17 cellular contexts compared by ENCODE assay signal in the genomic region with DNA sequence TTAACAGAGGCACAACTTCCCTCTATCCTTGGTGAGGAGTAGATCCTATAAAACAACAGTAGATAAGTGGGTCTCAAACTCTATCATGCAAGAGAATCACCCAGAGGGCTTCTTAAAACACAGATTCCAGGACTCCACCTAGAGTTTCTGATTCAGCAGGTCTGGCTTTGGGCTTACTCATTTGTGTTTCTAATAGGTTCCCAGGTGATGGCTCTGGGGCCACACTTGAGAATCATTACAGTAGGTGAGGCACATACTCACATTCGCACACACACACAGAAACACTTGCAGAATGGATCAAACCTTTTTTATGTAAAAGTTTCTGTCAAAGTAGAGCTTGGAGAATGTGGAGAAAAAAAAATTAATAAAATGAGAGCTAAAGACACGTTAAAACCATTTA. TPM values are rescaled to one million over a fixed set of nuclear protein-coding genes. Genes with fewer than 3 reads are reported as not detected.
DNase-seq lines count a peak whose midpoint lies in the region; ATAC-seq and TF ChIP-seq lines count a peak whose summit lies in the region.
"Had no signal": no experiment of that assay in that cellular context is flagged by ENCODE, and none has a peak within 500 bp of the region (broad histone marks: within the 10 kb centered on the region; RNA-seq: fewer than 3 reads in every experiment).

No MANE protein-coding gene starts in this region.

- peaks cover 9% of the 10 kb centered on the region for H3K27me3 ChIP-seq in endodermal cell (ENCODE audit: control insufficient read depth, insufficient read depth, low read length, poor library complexity, severe bottlenecking)
- H3K27me3 ChIP-seq: BE2C had no signal

- H3K27ac Mint-ChIP-seq in natural killer cell (peak overlapping the region in 1 of 2 donors; percentile 70), endodermal cell (no peak overlapping the region), neural crest cell (ENCODE audit: unreplicated experiment) (no peak overlapping the region)
- peak overlapping the region in 1 of 2 donors; percentile 44 for H3K27ac Mint-ChIP-seq in natural killer cell treated with Interleukin-12 subunit alpha and Interleukin-12 subunit beta and Interleukin-15 and Interleukin-18, amount 100 ng/mL, for 72 hours
- H3K27ac Mint-ChIP-seq: CD14-positive monocyte had no signal

- H3K4me3 ChIP-seq in endodermal cell (ENCODE audit: low read length) = no peak overlapping the region
- H3K4me3 ChIP-seq: BLaER1 treated with 17β-estradiol and CSF1 and Interleukin-3, amounts not matched to agents 10 nM and 100 nM; GM23248 had no signal

- H3K4me1 ChIP-seq in endodermal cell (ENCODE audit: control insufficient read depth, insufficient read depth, low read length) = no peaks in the 10 kb centered on the region

- intact Hi-C loops in natural killer cell (cut with micrococcal nuclease) = loop anchor here (5.0 kb wide), 3 partner anchors 34 to 584 kb away; no protein-coding TSS in a partner anchor

- WGBS in endodermal cell (ENCODE audit: insufficient coverage in 1 of 2, insufficient read length in 1 of 2), 2 experiments = 90 to 91% methylated on average over 1 to 2 of the region's 2 CpGs

- no peak for ATAC-seq in natural killer cell
- no peak for ATAC-seq in natural killer cell treated with Interleukin-12 subunit alpha and Interleukin-12 subunit beta and Interleukin-15 and Interleukin-18, amount 100 ng/mL, for 72 hours
- no peak for ATAC-seq in HG03159 (IDR thresholded peaks at IDR 0.05; ENCODE audit: unreplicated experiment)

- H3K9me3 ChIP-seq in endodermal cell (ENCODE audit: control insufficient read depth, low read length) = no peaks in the 10 kb centered on the region
- H3K9me3 ChIP-seq: BE2C had no signal

- H3K27me3 Mint-ChIP-seq in natural killer cell (ENCODE audit: low read depth in 2 of 2) (peaks cover 2 to 3% of the 10 kb centered on the region in 2 donors), endodermal cell (ENCODE audit: insufficient read depth) (peaks cover 11% of the 10 kb centered on the region), neural crest cell (ENCODE audit: low read depth) (peaks cover 10% of the 10 kb centered on the region)
- peaks cover 0 to 6% of the 10 kb centered on the region in 2 donors for H3K27me3 Mint-ChIP-seq in natural killer cell treated with Interleukin-12 subunit alpha and Interleukin-12 subunit beta and Interleukin-15 and Interleukin-18, amount 100 ng/mL, for 72 hours

- H3K27ac ChIP-seq in endodermal cell (ENCODE audit: low read depth, low read length) = no peak overlapping the region
- H3K27ac ChIP-seq: 22Rv1; BLaER1 treated with 17β-estradiol and CSF1 and Interleukin-3, amounts not matched to agents 10 nM and 100 nM; GM23248 had no signal

- H3K36me3 ChIP-seq in endodermal cell (ENCODE audit: control insufficient read depth, insufficient read depth, low read length) = no peaks in the 10 kb centered on the region
- H3K36me3 ChIP-seq: BE2C; BLaER1 treated with 17β-estradiol and CSF1 and Interleukin-3, amounts not matched to agents 10 nM and 100 nM had no signal

- no peaks in the 10 kb centered on the region for H3K36me3 Mint-ChIP-seq in natural killer cell
- H3K36me3 Mint-ChIP-seq in natural killer cell treated with Interleukin-12 subunit alpha and Interleukin-12 subunit beta and Interleukin-15 and Interleukin-18, amount 100 ng/mL, for 72 hours = peaks cover 12% of the 10 kb centered on the region
- peaks cover 3% of the 10 kb centered on the region for H3K36me3 Mint-ChIP-seq in endodermal cell (ENCODE audit: low read depth)
- peaks cover 9% of the 10 kb centered on the region for H3K36me3 Mint-ChIP-seq in neural crest cell (ENCODE audit: low read depth)
- H3K36me3 Mint-ChIP-seq: CD14-positive monocyte had no signal

- peaks cover 7 to 19% of the 10 kb centered on the region in 2 donors for H3K4me1 Mint-ChIP-seq in natural killer cell
- H3K4me1 Mint-ChIP-seq in natural killer cell treated with Interleukin-12 subunit alpha and Interleukin-12 subunit beta and Interleukin-15 and Interleukin-18, amount 100 ng/mL, for 72 hours (ENCODE audit: low read depth in 2 of 2) = peaks cover 9 to 11% of the 10 kb centered on the region in 2 donors
- H3K4me1 Mint-ChIP-seq in endodermal cell = peaks cover 3% of the 10 kb centered on the region
- H3K4me1 Mint-ChIP-seq in neural crest cell = peaks cover 24% of the 10 kb centered on the region

- TF ChIP-seq CTCF in natural killer cell (IDR thresholded peaks at IDR 0.05) = no peak
- no peak for TF ChIP-seq CTCF in endodermal cell (conservative IDR thresholded peaks at IDR 0.05)
- no peak for TF ChIP-seq CTCF in neural crest cell (conservative IDR thresholded peaks at IDR 0.05)

- H3K4me3 Mint-ChIP-seq in natural killer cell (peak overlapping the region; percentile 55), endodermal cell (no peak overlapping the region), neural crest cell (peak overlapping the region; percentile 11)
- no peak overlapping the region for H3K4me3 Mint-ChIP-seq in natural killer cell treated with Interleukin-12 subunit alpha and Interleukin-12 subunit beta and Interleukin-15 and Interleukin-18, amount 100 ng/mL, for 72 hours
- H3K4me3 Mint-ChIP-seq: CD14-positive monocyte had no signal

- no peak overlapping the region for H3K9ac ChIP-seq in endodermal cell (ENCODE audit: extremely low read depth, low read length, poor library complexity, severe bottlenecking)
- H3K9ac ChIP-seq: BLaER1 treated with 17β-estradiol and CSF1 and Interleukin-3, amounts not matched to agents 10 nM and 100 nM; GM23248 had no signal

- no peak for DNase-seq in natural killer cell
- no peak for DNase-seq in natural killer cell treated with Interleukin-12 subunit alpha and Interleukin-12 subunit beta and Interleukin-15 and Interleukin-18, amount 100 ng/mL, for 72 hours (ENCODE audit: low spot score)
- DNase-seq in endodermal cell = peak; percentile 16
- DNase-seq in neural crest cell (ENCODE audit: low read depth, low spot score) = no peak
- DNase-seq in Ammon's horn (ENCODE audit: low spot score) = no peak
- DNase-seq: BE2C; Calu3; CD4-positive, alpha-beta memory T cell; COR-L47; DND-41; GM23248; H7; HCEC 1CT had no signal

- peaks cover 4 to 8% of the 10 kb centered on the region in 2 donors for H3K9me3 Mint-ChIP-seq in natural killer cell
- peaks cover 9% of the 10 kb centered on the region for H3K9me3 Mint-ChIP-seq in natural killer cell treated with Interleukin-12 subunit alpha and Interleukin-12 subunit beta and Interleukin-15 and Interleukin-18, amount 100 ng/mL, for 72 hours
- H3K9me3 Mint-ChIP-seq in endodermal cell = peaks cover 6% of the 10 kb centered on the region
- peaks cover 10% of the 10 kb centered on the region for H3K9me3 Mint-ChIP-seq in neural crest cell

RNA-seq across cellular contexts. Expression of a gene that starts 52.4 kb away (rescaled TPM):
- 10 to 100 TPM; 18.5 to 24.8 (median 19.8) TPM for total RNA-seq in natural killer cell
- 10 to 100 TPM in 1 of 2 donors, 1 to 10 TPM in 1; 9.6 to 10.8 TPM for total RNA-seq in natural killer cell treated with Interleukin-12 subunit alpha and Interleukin-12 subunit beta and Interleukin-15 and Interleukin-18, amount 100 ng/mL, for 72 hours
- total RNA-seq in endodermal cell = 10 to 100 TPM; 10.8 to 11.7 TPM
- polyA plus RNA-seq in endodermal cell (2013, experiment 1 of 2) = 9.6 TPM
- polyA plus RNA-seq in endodermal cell (2013, experiment 2 of 2) = 7.7 TPM
- 10.4 and 11.3 TPM in 2 replicates for total RNA-seq in neural crest cell

Comparison
In these comparisons a context has a peak if more than half of its experiments do, and no peak if none do; other contexts are left out.
1. H3K4me3 Mint-ChIP-seq: peak in natural killer cell (single experiment) and neural crest cell (single experiment); none in natural killer cell treated with Interleukin-12 subunit alpha and Interleukin-12 subunit beta and Interleukin-15 and Interleukin-18, amount 100 ng/mL, for 72 hours (single experiment) and endodermal cell (single experiment).